Comparison of ENCODE assay signal across 1 cellular context in genomic region chr16:56520251-56520577, GRCh38.
TF ChIP-seq lines count a peak whose summit lies in the region.

No MANE protein-coding gene starts in this region.

TF ChIP-seq in K562, 482 proteins besides CTCF, POLR2A, EP300 and RAD21 (continued from another document and continues in another):
- TF ChIP-seq IRF9 (tag; IDR thresholded peaks at IDR 0.05) (no peak), KAT2B (IDR thresholded peaks at IDR 0.05; ENCODE audit: low read depth, low read length) (no peak), HNRNPLL (IDR thresholded peaks at IDR 0.05; ENCODE audit: low read depth, low read length, poor library complexity, severe bottlenecking) (no peak), RBM15 (IDR thresholded peaks at IDR 0.05; ENCODE audit: insufficient read depth, low read length) (no peak), ZBTB40 (IDR thresholded peaks at IDR 0.05) (no peak), ZBTB40 (CRISPR knock-in tag; IDR thresholded peaks at IDR 0.05) (no peak), SNIP1 (IDR thresholded peaks at IDR 0.05; ENCODE audit: low read depth) (no peak), RB1 (IDR thresholded peaks at IDR 0.05; ENCODE audit: low read depth) (no peak), ZNF778 (CRISPR knock-in tag; IDR thresholded peaks at IDR 0.05) (no peak), ZNF668 (CRISPR knock-in tag; IDR thresholded peaks at IDR 0.05) (no peak), SRSF3 (IDR thresholded peaks at IDR 0.05; ENCODE audit: insufficient read depth, low read length) (no peak), SIN3A (IDR thresholded peaks at IDR 0.05; ENCODE audit: borderline replicate concordance in 2 of 2, control insufficient read depth in 1 of 2, low read depth in 2 of 2, low read length in 2 of 2) (no peak), ZNF197 (CRISPR knock-in tag; IDR thresholded peaks at IDR 0.05; ENCODE audit: low read depth) (no peak), ARID2 (IDR thresholded peaks at IDR 0.05) (no peak), SMARCA5 (IDR thresholded peaks at IDR 0.05) (no peak), KAT7 (CRISPR knock-in tag; IDR thresholded peaks at IDR 0.05; ENCODE audit: borderline replicate concordance) (no peak), SLC30A9 (CRISPR knock-in tag; IDR thresholded peaks at IDR 0.05) (no peak), HDAC2 (IDR thresholded peaks at IDR 0.05) (no peak), ZNF695 (CRISPR knock-in tag; IDR thresholded peaks at IDR 0.05) (no peak), TEAD2 (tag; IDR thresholded peaks at IDR 0.05) (no peak), MAZ (CRISPR knock-in tag; conservative IDR thresholded peaks at IDR 0.05 in 1 of 2, IDR thresholded peaks at IDR 0.05 in 1 of 2) (no peak), CSDE1 (IDR thresholded peaks at IDR 0.05) (no peak), MGA (IDR thresholded peaks at IDR 0.05) (0 out of 2 replicates have a peak, but pooled peaks have one; percentile 33), ZNF57 (CRISPR knock-in tag; IDR thresholded peaks at IDR 0.05) (no peak), ZNF311 (CRISPR knock-in tag; IDR thresholded peaks at IDR 0.05) (no peak), ZFX (CRISPR knock-in tag; IDR thresholded peaks at IDR 0.05) (0 out of 2 replicates have a peak, but pooled peaks have one; percentile 16), CEBPG (CRISPR knock-in tag; IDR thresholded peaks at IDR 0.05) (no peak), CEBPG (tag; conservative IDR thresholded peaks at IDR 0.05 in 1 of 2, IDR thresholded peaks at IDR 0.05 in 1 of 2) (no peak), KDM1A (IDR thresholded peaks at IDR 0.05) (no peak), BRCA1 (IDR thresholded peaks at IDR 0.05) (no peak), BRCA1 (CRISPR knock-in tag; IDR thresholded peaks at IDR 0.05) (no peak)
- TF ChIP-seq, protein P1, sequence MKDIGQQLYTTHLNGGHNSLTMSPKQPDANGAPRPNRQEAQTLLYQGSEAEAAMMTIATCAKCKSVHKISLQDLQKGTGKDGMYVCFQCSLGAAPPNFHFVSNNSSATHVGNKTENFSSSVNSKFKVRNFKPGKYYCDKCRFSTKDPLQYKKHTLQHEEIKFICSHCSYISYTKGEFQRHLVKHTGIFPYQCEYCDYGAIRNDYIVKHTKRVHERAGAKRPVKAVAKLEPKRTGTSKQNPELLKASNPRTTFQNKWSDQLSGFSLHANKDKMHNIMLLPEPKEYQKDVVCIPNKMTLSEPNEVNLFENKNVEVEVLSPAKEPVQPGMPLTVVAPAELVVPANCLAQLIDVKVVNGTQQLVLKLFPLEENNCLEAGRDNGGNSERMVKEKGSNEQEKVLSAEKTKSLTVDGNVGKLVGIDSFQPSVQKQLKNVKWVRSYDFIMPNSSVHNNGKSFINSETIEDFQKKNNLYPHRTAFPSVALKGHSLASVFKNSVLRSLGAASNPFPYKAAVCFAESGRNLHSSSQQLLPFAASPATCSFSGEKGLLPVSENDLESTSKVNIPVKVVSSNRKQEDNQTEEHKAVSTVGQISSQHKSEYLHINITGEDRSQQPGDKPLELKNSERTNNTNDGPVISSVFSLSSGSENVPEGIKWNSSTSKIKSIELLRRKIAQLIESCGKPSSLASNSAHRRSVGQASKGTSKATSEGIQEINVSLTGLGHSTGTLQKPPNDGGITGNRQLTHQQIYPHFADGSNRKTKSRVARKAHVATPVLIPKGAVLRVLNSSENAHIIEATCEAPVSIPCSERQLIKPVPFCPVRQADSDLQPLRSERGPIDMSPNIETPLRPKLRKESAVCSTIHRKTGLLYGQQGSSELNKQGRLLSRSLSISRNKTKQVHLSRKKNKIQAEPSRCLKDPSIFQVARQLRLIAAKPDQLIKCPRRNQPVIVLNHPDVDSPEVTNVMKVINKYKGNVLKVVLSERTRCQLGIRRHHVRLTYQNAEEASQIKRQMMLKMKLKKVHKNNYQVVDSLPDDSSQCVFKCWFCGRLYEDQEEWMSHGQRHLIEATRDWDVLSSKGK (CRISPR knock-in tag; IDR thresholded peaks at IDR 0.05): no peak
- TF ChIP-seq, protein P2, sequence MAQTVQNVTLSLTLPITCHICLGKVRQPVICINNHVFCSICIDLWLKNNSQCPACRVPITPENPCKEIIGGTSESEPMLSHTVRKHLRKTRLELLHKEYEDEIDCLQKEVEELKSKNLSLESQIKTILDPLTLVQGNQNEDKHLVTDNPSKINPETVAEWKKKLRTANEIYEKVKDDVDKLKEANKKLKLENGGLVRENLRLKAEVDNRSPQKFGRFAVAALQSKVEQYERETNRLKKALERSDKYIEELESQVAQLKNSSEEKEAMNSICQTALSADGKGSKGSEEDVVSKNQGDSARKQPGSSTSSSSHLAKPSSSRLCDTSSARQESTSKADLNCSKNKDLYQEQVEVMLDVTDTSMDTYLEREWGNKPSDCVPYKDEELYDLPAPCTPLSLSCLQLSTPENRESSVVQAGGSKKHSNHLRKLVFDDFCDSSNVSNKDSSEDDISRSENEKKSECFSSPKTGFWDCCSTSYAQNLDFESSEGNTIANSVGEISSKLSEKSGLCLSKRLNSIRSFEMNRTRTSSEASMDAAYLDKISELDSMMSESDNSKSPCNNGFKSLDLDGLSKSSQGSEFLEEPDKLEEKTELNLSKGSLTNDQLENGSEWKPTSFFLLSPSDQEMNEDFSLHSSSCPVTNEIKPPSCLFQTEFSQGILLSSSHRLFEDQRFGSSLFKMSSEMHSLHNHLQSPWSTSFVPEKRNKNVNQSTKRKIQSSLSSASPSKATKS (CRISPR knock-in tag; IDR thresholded peaks at IDR 0.05): no peak
